11 cellular contexts compared by ENCODE assay signal in genomic region chr3:56157693-56158092, GRCh38.
DNase-seq lines count a peak whose midpoint lies in the region; ATAC-seq and TF ChIP-seq lines count a peak whose summit lies in the region.
"Had no signal": no experiment of that assay in that cellular context is flagged by ENCODE, and none has a peak within 500 bp of the region (broad histone marks: within the 10 kb centered on the region; RNA-seq: fewer than 3 reads in every experiment).

No MANE protein-coding gene starts in this region.

- peak; percentile 93 for ATAC-seq in GM21367 (IDR thresholded peaks at IDR 0.05; ENCODE audit: unreplicated experiment)
- no peak for ATAC-seq in activated CD8-positive, alpha-beta T cell treated with anti-CD3 and anti-CD28 coated beads for 36 hours
- ATAC-seq: SK-N-SH treated with all-trans-retinoic acid at 6 μM for 48 hours had no signal

- POLR2A ChIA-PET in activated CD8-positive, alpha-beta T cell treated with anti-CD3 and anti-CD28 coated beads for 36 hours (lab: Charles Lee), result no interaction called here

- intact Hi-C loops in activated CD8-positive, alpha-beta T cell treated with anti-CD3 and anti-CD28 coated beads for 36 hours (cut with micrococcal nuclease), result no loop called here

- H3K4me3 ChIP-seq in AG10803 (ENCODE audit: low read length), result no peak overlapping the region

- DNase-seq in AG10803 (ENCODE audit: low read depth) (peak; percentile 86), MV-4-11 (lab: John Stamatoyannopoulos, UW) (peak; percentile 97), globus pallidus (ENCODE audit: low spot score) (peak; percentile 31), ecto neural progenitor cell (ENCODE audit: low spot score) (no peak)
- no peak for DNase-seq in activated effector memory CD4-positive, alpha-beta T cell treated with anti-CD3 and anti-CD28 coated beads, Interleukin-2, amount 50 U/mL, for 16 hours
- DNase-seq in activated CD8-positive, alpha-beta T cell treated with anti-CD3 and anti-CD28 coated beads for 36 hours, result no peak
- no peak for DNase-seq in stimulated activated CD4-positive, alpha-beta T cell treated with anti-CD3 and anti-CD28 coated beads, Interleukin-4, amount 100 ng/mL, for 1 hour
- DNase-seq: COR-L47; stimulated activated CD4-positive, alpha-beta T cell treated with anti-CD3 and anti-CD28 coated beads, Interleukin-4, amount 100 ng/mL, for 24 hours had no signal

- TF ChIP-seq CTCF in AG10803 (conservative IDR thresholded peaks at IDR 0.05; ENCODE audit: low read length), result no peak
- no peak for TF ChIP-seq CTCF in activated CD8-positive, alpha-beta T cell treated with anti-CD3 and anti-CD28 coated beads for 36 hours (IDR thresholded peaks at IDR 0.05)

- no peak overlapping the region for H3K27ac Mint-ChIP-seq in activated CD8-positive, alpha-beta T cell treated with anti-CD3 and anti-CD28 coated beads for 36 hours

- no peak overlapping the region for H3K4me3 Mint-ChIP-seq in activated CD8-positive, alpha-beta T cell treated with anti-CD3 and anti-CD28 coated beads for 36 hours

- no peaks in the 10 kb centered on the region for H3K4me1 Mint-ChIP-seq in activated CD8-positive, alpha-beta T cell treated with anti-CD3 and anti-CD28 coated beads for 36 hours (ENCODE audit: low read depth)

- CTCF ChIA-PET in activated CD8-positive, alpha-beta T cell treated with anti-CD3 and anti-CD28 coated beads for 36 hours (lab: Charles Lee), result no interaction called here

- H3K9me3 Mint-ChIP-seq in activated CD8-positive, alpha-beta T cell treated with anti-CD3 and anti-CD28 coated beads for 36 hours, result peaks cover 8% of the 10 kb centered on the region

- H3K27me3 Mint-ChIP-seq in activated CD8-positive, alpha-beta T cell treated with anti-CD3 and anti-CD28 coated beads for 36 hours, result no peaks in the 10 kb centered on the region

- no peaks in the 10 kb centered on the region for H3K36me3 Mint-ChIP-seq in activated CD8-positive, alpha-beta T cell treated with anti-CD3 and anti-CD28 coated beads for 36 hours (ENCODE audit: low read depth)

Comparison
In these comparisons a context has a peak if more than half of its experiments do, and no peak if none do; other contexts are left out.
1. DNase-seq: peak in AG10803 (single experiment), MV-4-11 (single experiment) and globus pallidus (single experiment); none in activated effector memory CD4-positive, alpha-beta T cell treated with anti-CD3 and anti-CD28 coated beads, Interleukin-2, amount 50 U/mL, for 16 hours (single experiment), ecto neural progenitor cell (single experiment), activated CD8-positive, alpha-beta T cell treated with anti-CD3 and anti-CD28 coated beads for 36 hours (single experiment) and stimulated activated CD4-positive, alpha-beta T cell treated with anti-CD3 and anti-CD28 coated beads, Interleukin-4, amount 100 ng/mL, for 1 hour (single experiment).